1 cellular context compared by ENCODE assay signal in the genomic region with DNA sequence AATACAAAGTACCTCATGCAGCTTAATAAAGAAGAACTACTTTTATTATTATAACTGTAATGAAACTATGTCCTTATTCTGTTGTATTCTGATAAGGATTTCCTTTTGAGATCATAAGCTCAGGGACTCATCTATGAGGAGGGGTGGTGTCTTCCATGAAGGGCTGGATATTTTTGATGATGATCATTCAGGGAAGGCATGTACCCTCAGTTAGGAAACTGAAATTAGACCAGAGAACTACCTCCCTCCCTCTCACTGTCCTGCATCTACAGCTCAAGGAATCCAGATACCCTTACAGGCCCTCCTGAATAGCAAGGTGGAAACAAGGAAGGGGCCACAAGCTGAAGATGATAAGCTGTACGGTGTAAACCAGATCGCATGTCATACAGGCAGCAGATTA.
A peak's percentile ranks its signal among the peaks of the same experiment; 100 is the strongest.
TF ChIP-seq lines count a peak whose summit lies in the region.

No MANE protein-coding gene starts in this region.

TF ChIP-seq in K562, 482 proteins besides CTCF, POLR2A, EP300 and RAD21 (continued from another document):
- TF ChIP-seq ID3 (CRISPR knock-in tag; IDR thresholded peaks at IDR 0.05), result no peak
- no peak for TF ChIP-seq ID3 (tag; IDR thresholded peaks at IDR 0.05)
- TF ChIP-seq HDAC8 (tag; IDR thresholded peaks at IDR 0.05), result no peak
- TF ChIP-seq CBFA2T3 (IDR thresholded peaks at IDR 0.05), result 0 out of 2 replicates have a peak, but pooled peaks have one; percentile 5
- TF ChIP-seq RCOR1 (IDR thresholded peaks at IDR 0.05; ENCODE audit: borderline replicate concordance in 1 of 2, low read depth in 2 of 2, low read length in 2 of 2), result 0 out of 4 replicates have a peak, but pooled peaks of 1 of the 2 experiments have one; percentile 16
- no peak for TF ChIP-seq FOXJ2 (tag; IDR thresholded peaks at IDR 0.05)
- no peak for TF ChIP-seq CHD4 (IDR thresholded peaks at IDR 0.05; ENCODE audit: insufficient read depth, insufficient replicate concordance, low read depth, low read length, poor library complexity, severe bottlenecking)
